ENCODE assay signal across 9 cellular contexts in genomic region chr14:89237923-89238529, GRCh38.
DNase-seq lines count a peak whose midpoint lies in the region; ATAC-seq, FAIRE-seq and TF ChIP-seq lines count a peak whose summit lies in the region.
"Had no signal": no experiment of that assay in that cellular context is flagged by ENCODE, and none has a peak within 500 bp of the region (broad histone marks: within the 10 kb centered on the region; RNA-seq: fewer than 3 reads in every experiment).

No MANE protein-coding gene starts in this region.

- H3K4me1 ChIP-seq in Panc1 (ENCODE audit: control insufficient read depth, insufficient read depth, low read length) (no peaks in the 10 kb centered on the region), esophagus squamous epithelium (peaks cover 0 to 78% (median 16%) of the 10 kb centered on the region in 3 donors), psoas muscle (no peaks in the 10 kb centered on the region), spleen (peaks cover 0 to 39% (median 21%) of the 10 kb centered on the region in 6 donors)

- no peak for TF ChIP-seq POLR2A in esophagus squamous epithelium (IDR thresholded peaks at IDR 0.05)
- TF ChIP-seq POLR2A in spleen (IDR thresholded peaks at IDR 0.05), result no peak

- ATAC-seq in Panc1 (no peak), psoas muscle (peak; percentile 52 to 83 (median 70))
- ATAC-seq: T-cell had no signal

- no peak for FAIRE-seq in GM19239 (lab: Jason Lieb, UNC)

- DNase-seq in NCI-H146 (lab: John Stamatoyannopoulos, UW), result peak; percentile 3
- DNase-seq in NCI-H146 treated with DMSO at 0.1 percent for 48 hours (lab: John Stamatoyannopoulos, UW; ENCODE audit: unreplicated experiment), result no peak
- DNase-seq in Panc1 (ENCODE audit: low read depth, low spot score), result no peak
- DNase-seq in esophagus squamous epithelium (lab: John Stamatoyannopoulos, UW), result no peak
- DNase-seq in psoas muscle, result no peak
- no peak for DNase-seq in GM19239 (ENCODE audit: insufficient read length, low spot score)
- no peak for DNase-seq in spleen
- no peak for DNase-seq in retina
- DNase-seq: T-cell had no signal

- no peaks in the 10 kb centered on the region for H3K27me3 ChIP-seq in Panc1 (ENCODE audit: control insufficient read depth, insufficient read depth, low read length)
- H3K27me3 ChIP-seq in esophagus squamous epithelium, result no peaks in the 10 kb centered on the region
- H3K27me3 ChIP-seq in psoas muscle (ENCODE audit: insufficient read depth in 3 of 3, low read length in 2 of 3), result no peaks in the 10 kb centered on the region
- no peaks in the 10 kb centered on the region for H3K27me3 ChIP-seq in spleen (replicated peaks in 1 of 7)

- CTCF ChIA-PET in Panc1 (lab: Charles Lee), result no interaction called here

- POLR2A ChIA-PET in Panc1 (lab: Charles Lee), result no interaction called here

- WGBS in esophagus squamous epithelium, 2 donors, result 58 to 65% methylated on average over 7 of the region's 7 CpGs
- WGBS in psoas muscle, 3 donors, result 69 to 85% (median 77%) methylated on average over 7 of the region's 7 CpGs
- WGBS in spleen, 5 donors, result 78 to 92% (median 81%) methylated on average over 7 of the region's 7 CpGs

- H3K9me3 ChIP-seq in Panc1 (ENCODE audit: control insufficient read depth, insufficient read depth, low read depth, low read length), result no peaks in the 10 kb centered on the region
- no peaks in the 10 kb centered on the region for H3K9me3 ChIP-seq in esophagus squamous epithelium
- H3K9me3 ChIP-seq in psoas muscle, result no peaks in the 10 kb centered on the region
- peaks cover 0 to 6% (median 0%) of the 10 kb centered on the region in 8 donors for H3K9me3 ChIP-seq in spleen

- TF ChIP-seq CTCF in Panc1 (IDR thresholded peaks at IDR 0.05) (peak; percentile 33), esophagus squamous epithelium (IDR thresholded peaks at IDR 0.05) (peak in 4 of 6 experiments; percentile 14 to 51 (median 38)), psoas muscle (IDR thresholded peaks at IDR 0.05) (peak; percentile 50), spleen (IDR thresholded peaks at IDR 0.05 in 8 of 11, conservative IDR thresholded peaks at IDR 0.05 in 3 of 11) (no peak)

- in situ Hi-C loops in Panc1 (cut with HindIII; ENCODE audit: low pct_unique_long_range_greater_than_20kb, low sequenced_read_pairs), result no loop called here

- intact Hi-C loops in Panc1 (cut with micrococcal nuclease; ENCODE audit: unreplicated experiment), result no loop called here
- intact Hi-C loops in esophagus squamous epithelium (cut with DNase I), result no loop called here
- intact Hi-C loops in psoas muscle (cut with DNase I), result loop anchor here (2.0 to 5.0 kb wide), 2 partner anchors 61 to 211 kb away; no protein-coding TSS in a partner anchor
- intact Hi-C loops in spleen (cut with DNase I; ENCODE audit: low total_unique reads), result no loop called here

- H3K27ac ChIP-seq in Panc1 (ENCODE audit: low read length), result no peak overlapping the region
- H3K27ac ChIP-seq in esophagus squamous epithelium, result no peak overlapping the region
- H3K27ac ChIP-seq in psoas muscle, result no peak overlapping the region
- no peak overlapping the region for H3K27ac ChIP-seq in spleen

- BruUV-seq in Panc1 (replicated peaks; lab: Mats Ljungman, UMichigan), result no TSS peak

- H3K36me3 ChIP-seq in Panc1 (ENCODE audit: control insufficient read depth, insufficient read depth, low read length) (no peaks in the 10 kb centered on the region), esophagus squamous epithelium (no peaks in the 10 kb centered on the region), psoas muscle (ENCODE audit: insufficient read depth in 1 of 2, low read depth in 1 of 2) (no peaks in the 10 kb centered on the region), spleen (no peaks in the 10 kb centered on the region)

- H3K4me3 ChIP-seq in Panc1 (ENCODE audit: low read depth in 2 of 2, low read length in 2 of 2) (no peak overlapping the region), esophagus squamous epithelium (no peak overlapping the region), psoas muscle (no peak overlapping the region), spleen (no peak overlapping the region)

Comparison
In these comparisons a context has a peak if more than half of its experiments do, and no peak if none do; other contexts are left out.
1. CTCF ChIP-seq: peak in Panc1 (single experiment), esophagus squamous epithelium (4 of 6) and psoas muscle (single experiment); none in spleen (0 of 11).
2. intact Hi-C loops: an anchor here in psoas muscle (2.0 to 5.0 kb wide); none called in Panc1, esophagus squamous epithelium and spleen.